Comparison of ENCODE assay signal across 25 cellular contexts in genomic region chr1:199762567-199762966, GRCh38.
"Had no signal": no experiment of that assay in that cellular context is flagged by ENCODE, and none has a peak within 500 bp of the region (broad histone marks: within the 10 kb centered on the region; RNA-seq: fewer than 3 reads in every experiment).

No MANE protein-coding gene starts in this region.

- H3K27me3 ChIP-seq: foreskin keratinocyte, hepatocyte, testis, tibial nerve had no signal

- DNase-seq: effector CD4-positive, alpha-beta T cell; endodermal cell; erythroblast; foreskin keratinocyte; kidney; left cardiac atrium; left ventricle myocardium superior; mesendoderm; naive B cell; occipital lobe; retina; stimulated activated CD4-positive, alpha-beta T cell treated with anti-CD3 and anti-CD28 coated beads, Interleukin-2, amount 100 ng/mL, for 24 hours; stimulated activated CD4-positive, alpha-beta T cell treated with anti-CD3 and anti-CD28 coated beads, Interleukin-4, amount 100 ng/mL, for 4 hours; stimulated activated naive B cell treated with anti-CD40 and anti-IgM and Interleukin-4, amounts not matched to agents 10 μg/mL and 1 μg/mL and 100 μg/mL, for 72 hours; stimulated activated naive CD8-positive, alpha-beta T cell treated with anti-CD3 and anti-CD28 coated beads, Interleukin-15, amount 100 ng/mL, for 72 hours; testis had no signal

- H3K36me3 ChIP-seq: prostate gland, tibial nerve had no signal

- FAIRE-seq: endothelial cell of umbilical vein, kidney had no signal

- H3K27ac ChIP-seq: coronary artery, foreskin keratinocyte, hepatocyte, parathyroid adenoma, prostate gland, testis, tibial nerve had no signal

- H3K4me3 ChIP-seq: coronary artery, hepatocyte, lung, prostate gland, testis, tibial nerve had no signal

- H3K4me1 ChIP-seq: parathyroid adenoma, prostate gland, testis, tibial nerve had no signal

- H3K4me3 Mint-ChIP-seq: endodermal cell; naive B cell; nephron; stimulated activated naive B cell treated with anti-CD40 and anti-IgM and Interleukin-4, amounts not matched to agents 10 μg/mL and 1 μg/mL and 100 μg/mL, for 72 hours; stimulated activated naive CD8-positive, alpha-beta T cell treated with anti-CD3 and anti-CD28 coated beads, Interleukin-15, amount 100 ng/mL, for 72 hours had no signal

- H3K9me3 ChIP-seq: prostate gland, testis had no signal

- H3K4me1 Mint-ChIP-seq: endodermal cell; naive B cell; stimulated activated naive CD8-positive, alpha-beta T cell treated with anti-CD3 and anti-CD28 coated beads, Interleukin-15, amount 100 ng/mL, for 72 hours had no signal

- ATAC-seq: foreskin keratinocyte; left cardiac atrium; left ventricle myocardium superior; sciatic nerve; stimulated activated naive B cell treated with anti-CD40 and anti-IgM and Interleukin-4, amounts not matched to agents 10 μg/mL and 1 μg/mL and 100 μg/mL, for 72 hours; stimulated activated naive CD8-positive, alpha-beta T cell treated with anti-CD3 and anti-CD28 coated beads, Interleukin-15, amount 100 ng/mL, for 72 hours had no signal

- H3K27ac Mint-ChIP-seq: endodermal cell; naive B cell; stimulated activated naive B cell treated with anti-CD40 and anti-IgM and Interleukin-4, amounts not matched to agents 10 μg/mL and 1 μg/mL and 100 μg/mL, for 72 hours; stimulated activated naive CD8-positive, alpha-beta T cell treated with anti-CD3 and anti-CD28 coated beads, Interleukin-15, amount 100 ng/mL, for 72 hours had no signal
